8 cellular contexts compared by ENCODE assay signal in genomic region chr2:10162586-10163497, GRCh38.
DNase-seq lines count a peak whose midpoint lies in the region; ATAC-seq and TF ChIP-seq lines count a peak whose summit lies in the region.

No MANE protein-coding gene starts in this region.

- H3K4me3 ChIP-seq in astrocyte of the spinal cord (ENCODE audit: low read depth, low read length), result no peak overlapping the region

- peak; percentile 21 for TF ChIP-seq CTCF in astrocyte of the spinal cord (IDR thresholded peaks at IDR 0.05; ENCODE audit: low read depth, low read length)

- ATAC-seq in HG02759 (IDR thresholded peaks at IDR 0.05; ENCODE audit: unreplicated experiment), result no peak
- ATAC-seq in GM19351 (IDR thresholded peaks at IDR 0.05; ENCODE audit: unreplicated experiment), result no peak

- DNase-seq in ELF-1 (ENCODE audit: low read depth, low spot score), result peak; percentile 82
- peak; percentile 50 for DNase-seq in NCI-H1417 treated with DMSO at 0.1 percent for 48 hours (lab: John Stamatoyannopoulos, UW)
- no peak for DNase-seq in astrocyte of the spinal cord (ENCODE audit: low read depth, low spot score)
- DNase-seq in midbrain (lab: John Stamatoyannopoulos, UW), result peak; percentile 47
- no peak for DNase-seq in NCI-H226
- DNase-seq in SIG-M5 treated with dmso at 0.1 percent for 504 hours (lab: John Stamatoyannopoulos, UW; ENCODE audit: unreplicated experiment), result no peak

- in situ Hi-C loops in astrocyte of the spinal cord (cut with HindIII; ENCODE audit: low sequenced_read_pairs), result no loop called here

Comparison
In these comparisons a context has a peak if more than half of its experiments do, and no peak if none do; other contexts are left out.
1. DNase-seq: peak in ELF-1 (single experiment), NCI-H1417 treated with DMSO at 0.1 percent for 48 hours (single experiment) and midbrain (single experiment); none in astrocyte of the spinal cord (single experiment), NCI-H226 (single experiment) and SIG-M5 treated with dmso at 0.1 percent for 504 hours (single experiment).